Comparison of ENCODE assay signal across 1 cellular context in the genomic region with DNA sequence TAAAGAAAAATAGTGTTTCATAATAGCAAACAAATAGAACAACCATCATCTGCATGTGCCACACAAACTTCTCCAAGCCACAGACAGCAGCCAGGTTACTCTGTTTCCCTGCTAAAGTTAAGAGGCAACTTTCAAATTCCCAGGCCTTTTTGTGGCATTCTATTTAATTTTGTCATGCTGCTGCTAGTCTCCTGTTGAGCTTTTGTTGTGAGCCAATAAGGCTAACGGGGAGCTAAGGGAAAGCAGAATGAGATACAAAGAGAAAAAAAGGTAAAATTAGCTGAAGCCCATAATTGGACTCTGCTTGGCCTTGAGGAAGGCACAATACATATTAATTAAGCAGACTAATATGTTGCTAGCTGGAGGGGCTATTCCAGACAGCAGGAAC.
TF ChIP-seq lines count a peak whose summit lies in the region.

No MANE protein-coding gene starts in this region.

TF ChIP-seq in GM23338, 12 proteins besides CTCF, POLR2A, EP300 and RAD21 (continued from another document):
- TF ChIP-seq, protein P1, sequence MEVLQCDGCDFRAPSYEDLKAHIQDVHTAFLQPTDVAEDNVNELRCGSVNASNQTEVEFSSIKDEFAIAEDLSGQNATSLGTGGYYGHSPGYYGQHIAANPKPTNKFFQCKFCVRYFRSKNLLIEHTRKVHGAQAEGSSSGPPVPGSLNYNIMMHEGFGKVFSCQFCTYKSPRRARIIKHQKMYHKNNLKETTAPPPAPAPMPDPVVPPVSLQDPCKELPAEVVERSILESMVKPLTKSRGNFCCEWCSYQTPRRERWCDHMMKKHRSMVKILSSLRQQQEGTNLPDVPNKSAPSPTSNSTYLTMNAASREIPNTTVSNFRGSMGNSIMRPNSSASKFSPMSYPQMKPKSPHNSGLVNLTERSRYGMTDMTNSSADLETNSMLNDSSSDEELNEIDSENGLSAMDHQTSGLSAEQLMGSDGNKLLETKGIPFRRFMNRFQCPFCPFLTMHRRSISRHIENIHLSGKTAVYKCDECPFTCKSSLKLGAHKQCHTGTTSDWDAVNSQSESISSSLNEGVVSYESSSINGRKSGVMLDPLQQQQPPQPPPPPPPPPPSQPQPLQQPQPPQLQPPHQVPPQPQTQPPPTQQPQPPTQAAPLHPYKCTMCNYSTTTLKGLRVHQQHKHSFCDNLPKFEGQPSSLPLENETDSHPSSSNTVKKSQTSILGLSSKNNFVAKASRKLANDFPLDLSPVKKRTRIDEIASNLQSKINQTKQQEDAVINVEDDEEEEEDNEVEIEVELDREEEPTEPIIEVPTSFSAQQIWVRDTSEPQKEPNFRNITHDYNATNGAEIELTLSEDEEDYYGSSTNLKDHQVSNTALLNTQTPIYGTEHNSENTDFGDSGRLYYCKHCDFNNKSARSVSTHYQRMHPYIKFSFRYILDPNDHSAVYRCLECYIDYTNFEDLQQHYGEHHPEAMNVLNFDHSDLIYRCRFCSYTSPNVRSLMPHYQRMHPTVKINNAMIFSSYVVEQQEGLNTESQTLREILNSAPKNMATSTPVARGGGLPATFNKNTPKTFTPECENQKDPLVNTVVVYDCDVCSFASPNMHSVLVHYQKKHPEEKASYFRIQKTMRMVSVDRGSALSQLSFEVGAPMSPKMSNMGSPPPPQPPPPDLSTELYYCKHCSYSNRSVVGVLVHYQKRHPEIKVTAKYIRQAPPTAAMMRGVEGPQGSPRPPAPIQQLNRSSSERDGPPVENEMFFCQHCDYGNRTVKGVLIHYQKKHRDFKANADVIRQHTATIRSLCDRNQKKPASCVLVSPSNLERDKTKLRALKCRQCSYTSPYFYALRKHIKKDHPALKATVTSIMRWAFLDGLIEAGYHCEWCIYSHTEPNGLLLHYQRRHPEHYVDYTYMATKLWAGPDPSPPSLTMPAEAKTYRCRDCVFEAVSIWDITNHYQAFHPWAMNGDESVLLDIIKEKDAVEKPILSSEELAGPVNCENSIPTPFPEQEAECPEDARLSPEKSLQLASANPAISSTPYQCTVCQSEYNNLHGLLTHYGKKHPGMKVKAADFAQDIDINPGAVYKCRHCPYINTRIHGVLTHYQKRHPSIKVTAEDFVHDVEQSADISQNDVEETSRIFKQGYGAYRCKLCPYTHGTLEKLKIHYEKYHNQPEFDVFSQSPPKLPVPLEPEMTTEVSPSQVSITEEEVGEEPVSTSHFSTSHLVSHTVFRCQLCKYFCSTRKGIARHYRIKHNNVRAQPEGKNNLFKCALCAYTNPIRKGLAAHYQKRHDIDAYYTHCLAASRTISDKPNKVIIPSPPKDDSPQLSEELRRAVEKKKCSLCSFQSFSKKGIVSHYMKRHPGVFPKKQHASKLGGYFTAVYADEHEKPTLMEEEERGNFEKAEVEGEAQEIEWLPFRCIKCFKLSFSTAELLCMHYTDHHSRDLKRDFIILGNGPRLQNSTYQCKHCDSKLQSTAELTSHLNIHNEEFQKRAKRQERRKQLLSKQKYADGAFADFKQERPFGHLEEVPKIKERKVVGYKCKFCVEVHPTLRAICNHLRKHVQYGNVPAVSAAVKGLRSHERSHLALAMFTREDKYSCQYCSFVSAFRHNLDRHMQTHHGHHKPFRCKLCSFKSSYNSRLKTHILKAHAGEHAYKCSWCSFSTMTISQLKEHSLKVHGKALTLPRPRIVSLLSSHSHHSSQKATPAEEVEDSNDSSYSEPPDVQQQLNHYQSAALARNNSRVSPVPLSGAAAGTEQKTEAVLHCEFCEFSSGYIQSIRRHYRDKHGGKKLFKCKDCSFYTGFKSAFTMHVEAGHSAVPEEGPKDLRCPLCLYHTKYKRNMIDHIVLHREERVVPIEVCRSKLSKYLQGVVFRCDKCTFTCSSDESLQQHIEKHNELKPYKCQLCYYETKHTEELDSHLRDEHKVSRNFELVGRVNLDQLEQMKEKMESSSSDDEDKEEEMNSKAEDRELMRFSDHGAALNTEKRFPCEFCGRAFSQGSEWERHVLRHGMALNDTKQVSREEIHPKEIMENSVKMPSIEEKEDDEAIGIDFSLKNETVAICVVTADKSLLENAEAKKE (CRISPR knock-in tag; IDR thresholded peaks at IDR 0.05), result no peak
